ENCODE assay signal across 11 cellular contexts in the genomic region with DNA sequence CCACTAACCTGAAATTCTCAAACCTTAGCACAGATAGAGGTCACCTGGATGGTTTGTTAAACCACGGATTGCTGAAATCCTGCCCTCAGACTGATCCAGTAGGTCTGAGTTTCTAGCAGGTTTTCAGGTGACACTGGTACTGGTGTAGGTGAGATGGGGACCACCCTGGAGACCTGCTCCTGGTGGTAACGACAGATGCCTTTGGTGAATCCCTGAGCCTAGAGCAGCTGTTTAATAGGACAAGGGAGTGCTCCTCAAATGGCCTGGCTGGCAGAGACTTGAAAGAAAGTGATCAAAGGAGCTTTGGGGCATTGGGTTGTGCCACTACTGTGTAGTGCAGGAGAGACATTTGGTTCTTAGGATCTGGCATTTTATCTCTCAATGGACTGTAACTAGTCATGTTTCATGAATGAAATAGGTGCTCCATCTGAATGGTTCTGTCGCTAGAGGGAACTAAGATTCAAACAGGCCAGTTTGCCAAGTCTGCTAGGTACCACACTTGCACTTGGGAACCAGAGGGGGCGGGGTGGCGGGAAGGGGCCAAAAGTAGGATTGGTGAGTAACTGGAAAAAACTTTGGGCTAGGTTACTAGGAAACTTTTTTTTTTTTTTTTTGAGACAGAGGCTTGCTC. TPM values are rescaled to one million over a fixed set of nuclear protein-coding genes. Genes with fewer than 3 reads are reported as not detected.
DNase-seq lines count a peak whose midpoint lies in the region; ATAC-seq and TF ChIP-seq lines count a peak whose summit lies in the region.
"Had no signal": no experiment of that assay in that cellular context is flagged by ENCODE, and none has a peak within 500 bp of the region (broad histone marks: within the 10 kb centered on the region; RNA-seq: fewer than 3 reads in every experiment).

No MANE protein-coding gene starts in this region.

- H3K27me3 ChIP-seq in foreskin keratinocyte, result no peaks in the 10 kb centered on the region

- no peaks in the 10 kb centered on the region for H3K9me3 ChIP-seq in SK-N-MC (ENCODE audit: low read depth, low read length)

- H3K9ac ChIP-seq in SK-N-MC (ENCODE audit: insufficient read length), result no peak overlapping the region

- H3K27ac ChIP-seq in 22Rv1, result peak overlapping the region; percentile 75
- 0 out of 2 replicates have a peak overlapping the region, but pooled peaks have one; percentile 42 for H3K27ac ChIP-seq in SK-N-MC
- H3K27ac ChIP-seq in foreskin keratinocyte, result no peak overlapping the region

- no peak overlapping the region for H3K4me3 ChIP-seq in SK-N-MC

- TF ChIP-seq CTCF in 22Rv1 (IDR thresholded peaks at IDR 0.05) (0 out of 2 replicates have a peak, but pooled peaks have one; percentile 8), foreskin keratinocyte (conservative IDR thresholded peaks at IDR 0.05) (peak; percentile 60)

- peaks cover 16% of the 10 kb centered on the region for H3K4me1 ChIP-seq in foreskin keratinocyte

- ATAC-seq in foreskin keratinocyte (peak; percentile 48), HG03025 (IDR thresholded peaks at IDR 0.05; ENCODE audit: low FRiP score, unreplicated experiment) (no peak), GM18873 (IDR thresholded peaks at IDR 0.05; ENCODE audit: low FRiP score, unreplicated experiment) (no peak)

- peak; percentile 54 for DNase-seq in G401 (ENCODE audit: low spot score)
- no peak for DNase-seq in SK-N-MC (ENCODE audit: low read depth, low spot score)
- DNase-seq in foreskin keratinocyte, result peak in 1 of 2 donors; percentile 81
- DNase-seq in globus pallidus (ENCODE audit: low spot score), result no peak
- DNase-seq in DMS153 treated with DMSO at 0.1 percent for 48 hours (lab: John Stamatoyannopoulos, UW; ENCODE audit: unreplicated experiment), result no peak
- DNase-seq: effector memory CD4-positive, alpha-beta T cell; NCI-H1436; stimulated activated CD4-positive, alpha-beta T cell treated with anti-CD3 and anti-CD28 coated beads, Interleukin-4, amount 100 ng/mL, for 4 hours had no signal

- peaks cover 56% of the 10 kb centered on the region for H3K36me3 ChIP-seq in SK-N-MC (ENCODE audit: insufficient read depth, low read length)

- in situ Hi-C loops in G401 (cut with HindIII; ENCODE audit: low sequenced_read_pairs), result no loop called here

RNA-seq across cellular contexts. Expression of a gene that starts 2.9 kb away (rescaled TPM):
- total RNA-seq in G401 (2014; rRNA removed; shearing (Covaris generic)), result 34.8 and 41.6 TPM in 2 replicates
- 36.3 and 40.6 TPM in 2 replicates for total RNA-seq in foreskin keratinocyte
- polyA plus RNA-seq in foreskin keratinocyte, result 57.0 and 72.2 TPM in 2 replicates

RNA-seq across cellular contexts. Expression of a gene that starts 5.4 kb away (rescaled TPM):
- 1,864 and 2,481 TPM in 2 replicates for total RNA-seq in G401 (2014; rRNA removed; shearing (Covaris generic))
- total RNA-seq in foreskin keratinocyte, result 1,868 and 1,991 TPM in 2 replicates
- polyA plus RNA-seq in foreskin keratinocyte, result 3,580 and 3,581 TPM in 2 replicates

RNA-seq across cellular contexts. Expression of a gene that starts 18.5 kb away (rescaled TPM):
- total RNA-seq in G401 (2014; rRNA removed; shearing (Covaris generic)), result 307 and 355 TPM in 2 replicates
- total RNA-seq in foreskin keratinocyte, result 91.2 and 121 TPM in 2 replicates
- polyA plus RNA-seq in foreskin keratinocyte, result 93.9 and 112 TPM in 2 replicates

RNA-seq across cellular contexts. Expression of a gene that starts 21.4 kb away (rescaled TPM):
- total RNA-seq in G401 (2014; rRNA removed; shearing (Covaris generic)), result 10.4 and 10.9 TPM in 2 replicates
- total RNA-seq in foreskin keratinocyte, result 0.14 TPM in 2 replicates
- polyA plus RNA-seq in foreskin keratinocyte, result 0.17 and 0.25 TPM in 2 replicates

RNA-seq across cellular contexts. Expression of a gene that starts 23.3 kb away (rescaled TPM):
- total RNA-seq in G401 (2014; rRNA removed; shearing (Covaris generic)), result 7.2 and 9.5 TPM in 2 replicates
- 9.7 and 10.5 TPM in 2 replicates for total RNA-seq in foreskin keratinocyte
- polyA plus RNA-seq in foreskin keratinocyte, result 6.1 and 6.6 TPM in 2 replicates
